In the genomic region with DNA sequence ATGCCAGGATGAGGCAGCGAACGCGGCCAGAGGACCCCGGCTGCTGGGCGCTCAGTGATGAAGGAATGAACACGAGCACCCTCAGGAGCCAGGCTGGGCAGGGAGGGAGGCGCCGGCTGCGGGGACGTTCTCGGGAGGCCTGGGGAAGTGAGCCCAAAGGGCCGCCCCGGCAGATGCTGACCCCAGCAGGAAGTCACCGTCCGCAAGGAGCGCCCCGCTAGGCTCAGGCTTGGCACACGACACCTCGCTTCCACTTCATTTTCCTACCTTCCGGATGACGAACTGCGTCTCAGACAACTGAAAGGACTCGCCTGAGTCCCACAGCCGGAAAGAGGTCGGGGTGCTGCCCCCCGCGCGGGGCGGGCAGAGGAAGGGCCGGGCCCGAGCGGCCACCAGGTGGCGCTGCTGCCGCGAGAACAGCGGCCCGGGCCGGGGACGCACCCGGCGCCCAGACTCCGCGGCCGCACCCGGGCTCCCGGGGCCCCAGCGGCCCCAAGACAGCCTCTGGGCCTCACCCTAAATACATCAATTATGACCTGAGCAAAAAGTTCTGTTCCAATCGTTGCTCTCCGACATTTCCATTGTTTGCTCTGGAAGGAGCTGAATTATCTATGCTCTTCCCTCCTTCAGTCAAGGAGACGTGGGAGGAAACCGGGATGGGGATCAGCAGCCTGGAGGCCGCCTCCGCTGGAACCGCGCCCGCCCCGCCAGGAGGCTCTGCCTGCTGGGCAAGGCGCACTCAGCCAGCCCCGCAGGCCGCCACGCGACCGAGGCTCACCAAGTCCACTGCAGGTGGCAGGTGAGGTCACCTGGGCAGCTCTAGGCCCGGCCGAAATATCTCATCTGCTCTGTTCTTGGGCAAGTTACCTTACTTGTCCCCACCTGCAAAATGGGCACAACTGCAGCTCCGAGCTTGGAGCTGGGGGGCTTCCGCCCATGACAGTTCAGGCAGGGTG, we compare ENCODE assay signal across 7 cellular contexts.
A peak's percentile ranks its signal among the peaks of the same experiment; 100 is the strongest.
DNase-seq lines count a peak whose midpoint lies in the region; ATAC-seq, FAIRE-seq and TF ChIP-seq lines count a peak whose summit lies in the region.

No MANE protein-coding gene starts in this region.

- no peak for TF ChIP-seq EP300 in HepG2 (IDR thresholded peaks at IDR 0.05; ENCODE audit: low read depth in 2 of 2, low read length in 2 of 2)
- TF ChIP-seq EP300 in HepG2 (CRISPR knock-in tag; IDR thresholded peaks at IDR 0.05; ENCODE audit: borderline replicate concordance) = no peak

- peak overlapping the region; percentile 47 for H3K4me2 ChIP-seq in HepG2 (ENCODE audit: low read depth, low read length)

- CTCF ChIA-PET in HepG2 (lab: Yijun Ruan, JAX; ENCODE audit: low intra/inter-chr PET ratio, low total read pairs) = interaction anchor here (0.9 to 1.9 kb wide), 4 partner anchors 94 to 327 kb away, joined by 3 to 28 read pairs (median 8); no protein-coding TSS in a partner anchor

- H3K9ac ChIP-seq in HUES48 (ENCODE audit: low read depth, low read length) (no peak overlapping the region), colonic mucosa (ENCODE audit: low read depth in 2 of 2, low read length in 2 of 2) (no peak overlapping the region), HepG2 (ENCODE audit: insufficient read depth, low read depth, low read length) (no peak overlapping the region)

- H3K27ac ChIP-seq in HUES48 (ENCODE audit: low read depth, low read length) (no peak overlapping the region), colonic mucosa (no peak overlapping the region), HepG2 (ENCODE audit: extremely low read length, insufficient read depth, low read length) (no peak overlapping the region)

- H3K79me2 ChIP-seq in HepG2 (ENCODE audit: insufficient read depth, low read length) = no peaks in the 10 kb centered on the region

- H3K4me1 ChIP-seq in HUES48 (ENCODE audit: control insufficient read depth, insufficient read depth, low read length) (no peaks in the 10 kb centered on the region), colonic mucosa (no peaks in the 10 kb centered on the region), HepG2 (ENCODE audit: insufficient read depth, low read length) (no peaks in the 10 kb centered on the region)

- no TSS peak for BruUV-seq in HepG2 (replicated peaks; lab: Mats Ljungman, UMichigan)

- POLR2A ChIA-PET in HepG2 (lab: Yijun Ruan, JAX) = no interaction called here

- 49% methylated on average over 41 of the region's 67 CpGs for WGBS in HepG2 (ENCODE audit: low lambda C conversion rate)

- H3K4me3 ChIP-seq in HUES48 (ENCODE audit: low read depth, low read length) = peak overlapping the region; percentile 56
- peak overlapping the region; percentile 16 for H3K4me3 ChIP-seq in colonic mucosa
- H3K4me3 ChIP-seq in HepG2 (replicated peaks in 1 of 3; ENCODE audit: insufficient read depth in 1 of 3, low read depth in 2 of 3, low read length in 3 of 3) = peak overlapping the region in 1 of 3 experiments; percentile 50; a peak in 1 of 6 replicates

- no peaks in the 10 kb centered on the region for H3K27me3 ChIP-seq in HUES48 (ENCODE audit: control insufficient read depth, insufficient read depth, low read length)
- no peaks in the 10 kb centered on the region for H3K27me3 ChIP-seq in colonic mucosa
- peaks cover 3 to 12% of the 10 kb centered on the region in 2 experiments; a peak in 3 of 5 replicates for H3K27me3 ChIP-seq in HepG2 (ENCODE audit: control insufficient read depth in 1 of 2, insufficient read depth in 2 of 2, low read length in 2 of 2)

- peak; percentile 97 for TF ChIP-seq RAD21 in HepG2 (CRISPR knock-in tag; IDR thresholded peaks at IDR 0.05)

- H4K20me1 ChIP-seq in HepG2 (ENCODE audit: insufficient read depth, low read length) = no peaks in the 10 kb centered on the region

- intact Hi-C loops in colonic mucosa (cut with DNase I) = loop anchor here (2.0 to 10.0 kb wide), 2 partner anchors 178 to 326 kb away; a partner anchor contains a TSS
- intact Hi-C loops in HepG2 (cut with micrococcal nuclease; ENCODE audit: unreplicated experiment) = loop anchor here (10.0 kb wide), 1 partner anchor 98 kb away; no protein-coding TSS in a partner anchor

- no peak for TF ChIP-seq POLR2A in HepG2 (IDR thresholded peaks at IDR 0.05; ENCODE audit: insufficient read depth in 1 of 2, low read depth in 2 of 2, low read length in 2 of 2)

- FAIRE-seq in HepG2 (lab: Jason Lieb, UNC) = no peak

- H3K9me3 ChIP-seq in HUES48 (ENCODE audit: control insufficient read depth, insufficient read depth, low read length) (no peaks in the 10 kb centered on the region), colonic mucosa (no peaks in the 10 kb centered on the region), HepG2 (ENCODE audit: low read length) (no peaks in the 10 kb centered on the region; the same call in 1 of the 2 replicates)

- TF ChIP-seq CTCF in colonic mucosa (IDR thresholded peaks at IDR 0.05) (peak; percentile 87), HepG2 (CRISPR knock-in tag; IDR thresholded peaks at IDR 0.05) (peak; percentile 76)

- H2AFZ ChIP-seq in HepG2 (ENCODE audit: low read length) = no peak overlapping the region

- ATAC-seq in GM18498 (IDR thresholded peaks at IDR 0.05; ENCODE audit: unreplicated experiment) (peak; percentile 67), HepG2 (peak; percentile 80), GM21360 (IDR thresholded peaks at IDR 0.05; ENCODE audit: unreplicated experiment) (no peak)

- in situ Hi-C loops in HepG2 (cut with HindIII; ENCODE audit: extremely low pct_ligation_motif_present, low pct_unique_long_range_greater_than_20kb) = loop anchor here (5.0 kb wide), 2 partner anchors 95 to 330 kb away; no protein-coding TSS in a partner anchor

- peak; percentile 48 to 66 for DNase-seq in activated CD4-positive, alpha-beta T cell treated with anti-CD3 and anti-CD28 coated beads for 4 hours
- peak; percentile 29 for DNase-seq in colonic mucosa
- no peak for DNase-seq in HepG2 (ENCODE audit: low spot score)
- peak; percentile 59 for DNase-seq in stimulated activated CD4-positive, alpha-beta T cell treated with anti-CD3 and anti-CD28 coated beads, Interleukin-4, amount 100 ng/mL, for 24 hours

- H3K36me3 ChIP-seq in HUES48 (ENCODE audit: control insufficient read depth, insufficient read depth, low read length) (no peaks in the 10 kb centered on the region), colonic mucosa (no peaks in the 10 kb centered on the region), HepG2 (replicated peaks in 1 of 2; ENCODE audit: control insufficient read depth in 1 of 2, insufficient read depth in 2 of 2, low read length in 2 of 2) (no peaks in the 10 kb centered on the region)

TF ChIP-seq in HepG2, 621 proteins besides CTCF, POLR2A, EP300 and RAD21 (continues in another document):
- TF ChIP-seq MEIS2 (CRISPR knock-in tag; IDR thresholded peaks at IDR 0.05) (no peak), KAT7 (CRISPR knock-in tag; IDR thresholded peaks at IDR 0.05; ENCODE audit: borderline replicate concordance) (no peak), ZNF883 (CRISPR knock-in tag; IDR thresholded peaks at IDR 0.05; ENCODE audit: not compliant biosample characterization) (no peak), ZNF263 (CRISPR knock-in tag; IDR thresholded peaks at IDR 0.05) (peak; percentile 31; the same call in 1 of the 2 replicates), ZNF879 (CRISPR knock-in tag; IDR thresholded peaks at IDR 0.05) (no peak), RNF2 (conservative IDR thresholded peaks at IDR 0.05; ENCODE audit: low read depth) (0 out of 2 replicates have a peak, but pooled peaks have one; percentile 38), AKAP8 (CRISPR knock-in tag; IDR thresholded peaks at IDR 0.05) (0 out of 2 replicates have a peak, but pooled peaks have one; percentile 28), YEATS2 (CRISPR knock-in tag; IDR thresholded peaks at IDR 0.05; ENCODE audit: borderline replicate concordance) (no peak), ZNF652 (CRISPR knock-in tag; IDR thresholded peaks at IDR 0.05; ENCODE audit: borderline replicate concordance, low read depth) (no peak), ZFP90 (CRISPR knock-in tag; IDR thresholded peaks at IDR 0.05; ENCODE audit: borderline replicate concordance) (no peak), HMG20A (CRISPR knock-in tag; IDR thresholded peaks at IDR 0.05; ENCODE audit: borderline replicate concordance) (no peak)
- TF ChIP-seq, protein P1, sequence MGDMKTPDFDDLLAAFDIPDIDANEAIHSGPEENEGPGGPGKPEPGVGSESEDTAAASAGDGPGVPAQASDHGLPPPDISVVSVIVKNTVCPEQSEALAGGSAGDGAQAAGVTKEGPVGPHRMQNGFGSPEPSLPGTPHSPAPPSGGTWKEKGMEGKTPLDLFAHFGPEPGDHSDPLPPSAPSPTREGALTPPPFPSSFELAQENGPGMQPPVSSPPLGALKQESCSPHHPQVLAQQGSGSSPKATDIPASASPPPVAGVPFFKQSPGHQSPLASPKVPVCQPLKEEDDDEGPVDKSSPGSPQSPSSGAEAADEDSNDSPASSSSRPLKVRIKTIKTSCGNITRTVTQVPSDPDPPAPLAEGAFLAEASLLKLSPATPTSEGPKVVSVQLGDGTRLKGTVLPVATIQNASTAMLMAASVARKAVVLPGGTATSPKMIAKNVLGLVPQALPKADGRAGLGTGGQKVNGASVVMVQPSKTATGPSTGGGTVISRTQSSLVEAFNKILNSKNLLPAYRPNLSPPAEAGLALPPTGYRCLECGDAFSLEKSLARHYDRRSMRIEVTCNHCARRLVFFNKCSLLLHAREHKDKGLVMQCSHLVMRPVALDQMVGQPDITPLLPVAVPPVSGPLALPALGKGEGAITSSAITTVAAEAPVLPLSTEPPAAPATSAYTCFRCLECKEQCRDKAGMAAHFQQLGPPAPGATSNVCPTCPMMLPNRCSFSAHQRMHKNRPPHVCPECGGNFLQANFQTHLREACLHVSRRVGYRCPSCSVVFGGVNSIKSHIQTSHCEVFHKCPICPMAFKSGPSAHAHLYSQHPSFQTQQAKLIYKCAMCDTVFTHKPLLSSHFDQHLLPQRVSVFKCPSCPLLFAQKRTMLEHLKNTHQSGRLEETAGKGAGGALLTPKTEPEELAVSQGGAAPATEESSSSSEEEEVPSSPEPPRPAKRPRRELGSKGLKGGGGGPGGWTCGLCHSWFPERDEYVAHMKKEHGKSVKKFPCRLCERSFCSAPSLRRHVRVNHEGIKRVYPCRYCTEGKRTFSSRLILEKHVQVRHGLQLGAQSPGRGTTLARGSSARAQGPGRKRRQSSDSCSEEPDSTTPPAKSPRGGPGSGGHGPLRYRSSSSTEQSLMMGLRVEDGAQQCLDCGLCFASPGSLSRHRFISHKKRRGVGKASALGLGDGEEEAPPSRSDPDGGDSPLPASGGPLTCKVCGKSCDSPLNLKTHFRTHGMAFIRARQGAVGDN (CRISPR knock-in tag; IDR thresholded peaks at IDR 0.05) = 0 out of 2 replicates have a peak, but pooled peaks have one; percentile 22
